ENCODE assay signal across 1 cellular context in the genomic region with DNA sequence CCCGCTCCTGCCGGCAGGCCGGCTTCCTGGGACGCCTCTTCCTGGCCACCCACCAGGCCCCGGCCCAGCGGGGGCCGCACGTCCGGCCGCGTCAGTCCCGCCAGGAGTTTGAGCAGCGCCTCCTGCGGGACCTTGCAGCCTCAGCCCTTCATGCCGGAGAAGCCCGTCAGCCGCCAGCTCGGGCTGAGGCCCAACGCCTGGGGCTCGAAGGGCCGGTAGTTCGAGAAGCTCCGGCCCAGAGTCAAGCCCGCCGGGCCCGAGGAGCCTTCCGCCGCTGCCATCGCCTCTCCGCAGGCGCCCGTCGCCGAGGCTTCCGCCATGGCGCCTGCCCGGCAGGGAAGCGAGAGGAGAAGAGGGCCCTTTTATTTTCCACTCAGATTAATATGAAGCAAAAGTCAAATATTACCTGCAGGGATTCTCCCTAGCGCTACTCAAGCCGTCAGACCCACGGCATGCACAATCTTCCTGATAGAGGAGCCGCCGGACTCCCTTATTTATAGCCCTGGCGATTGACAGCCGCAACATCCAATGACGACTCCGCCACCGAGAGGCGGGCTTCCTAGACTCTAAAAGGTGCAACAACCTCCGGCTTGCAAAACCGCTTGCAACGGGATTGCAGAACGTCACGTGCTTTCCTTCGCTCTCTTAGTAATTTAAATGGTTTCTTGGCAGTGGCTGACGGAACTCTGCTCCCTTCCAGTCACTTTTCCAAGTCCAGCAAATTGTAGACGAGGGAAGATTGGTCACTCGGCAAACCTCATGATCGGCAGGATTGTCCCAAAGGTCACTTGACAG.
TF ChIP-seq lines count a peak whose summit lies in the region.

A gene with protein sequence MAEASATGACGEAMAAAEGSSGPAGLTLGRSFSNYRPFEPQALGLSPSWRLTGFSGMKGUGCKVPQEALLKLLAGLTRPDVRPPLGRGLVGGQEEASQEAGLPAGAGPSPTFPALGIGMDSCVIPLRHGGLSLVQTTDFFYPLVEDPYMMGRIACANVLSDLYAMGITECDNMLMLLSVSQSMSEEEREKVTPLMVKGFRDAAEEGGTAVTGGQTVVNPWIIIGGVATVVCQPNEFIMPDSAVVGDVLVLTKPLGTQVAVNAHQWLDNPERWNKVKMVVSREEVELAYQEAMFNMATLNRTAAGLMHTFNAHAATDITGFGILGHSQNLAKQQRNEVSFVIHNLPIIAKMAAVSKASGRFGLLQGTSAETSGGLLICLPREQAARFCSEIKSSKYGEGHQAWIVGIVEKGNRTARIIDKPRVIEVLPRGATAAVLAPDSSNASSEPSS (minus strand): TSS at position 467 of the 795 bp plus-strand sequence. CDS start 147 bp downstream, at position 320.

TF ChIP-seq in HepG2, 621 proteins besides CTCF, POLR2A, EP300 and RAD21 (continued from another document and continues in another):
- TF ChIP-seq, protein P1, sequence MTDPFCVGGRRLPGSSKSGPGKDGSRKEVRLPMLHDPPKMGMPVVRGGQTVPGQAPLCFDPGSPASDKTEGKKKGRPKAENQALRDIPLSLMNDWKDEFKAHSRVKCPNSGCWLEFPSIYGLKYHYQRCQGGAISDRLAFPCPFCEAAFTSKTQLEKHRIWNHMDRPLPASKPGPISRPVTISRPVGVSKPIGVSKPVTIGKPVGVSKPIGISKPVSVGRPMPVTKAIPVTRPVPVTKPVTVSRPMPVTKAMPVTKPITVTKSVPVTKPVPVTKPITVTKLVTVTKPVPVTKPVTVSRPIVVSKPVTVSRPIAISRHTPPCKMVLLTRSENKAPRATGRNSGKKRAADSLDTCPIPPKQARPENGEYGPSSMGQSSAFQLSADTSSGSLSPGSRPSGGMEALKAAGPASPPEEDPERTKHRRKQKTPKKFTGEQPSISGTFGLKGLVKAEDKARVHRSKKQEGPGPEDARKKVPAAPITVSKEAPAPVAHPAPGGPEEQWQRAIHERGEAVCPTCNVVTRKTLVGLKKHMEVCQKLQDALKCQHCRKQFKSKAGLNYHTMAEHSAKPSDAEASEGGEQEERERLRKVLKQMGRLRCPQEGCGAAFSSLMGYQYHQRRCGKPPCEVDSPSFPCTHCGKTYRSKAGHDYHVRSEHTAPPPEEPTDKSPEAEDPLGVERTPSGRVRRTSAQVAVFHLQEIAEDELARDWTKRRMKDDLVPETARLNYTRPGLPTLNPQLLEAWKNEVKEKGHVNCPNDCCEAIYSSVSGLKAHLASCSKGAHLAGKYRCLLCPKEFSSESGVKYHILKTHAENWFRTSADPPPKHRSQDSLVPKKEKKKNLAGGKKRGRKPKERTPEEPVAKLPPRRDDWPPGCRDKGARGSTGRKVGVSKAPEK (CRISPR knock-in tag; IDR thresholded peaks at IDR 0.05; ENCODE audit: borderline replicate concordance) = peak; percentile 62
- TF ChIP-seq DPF2 (CRISPR knock-in tag; IDR thresholded peaks at IDR 0.05; ENCODE audit: borderline replicate concordance, low read depth) = 0 out of 2 replicates have a peak, but pooled peaks have one; percentile 35
- TF ChIP-seq, protein P2, sequence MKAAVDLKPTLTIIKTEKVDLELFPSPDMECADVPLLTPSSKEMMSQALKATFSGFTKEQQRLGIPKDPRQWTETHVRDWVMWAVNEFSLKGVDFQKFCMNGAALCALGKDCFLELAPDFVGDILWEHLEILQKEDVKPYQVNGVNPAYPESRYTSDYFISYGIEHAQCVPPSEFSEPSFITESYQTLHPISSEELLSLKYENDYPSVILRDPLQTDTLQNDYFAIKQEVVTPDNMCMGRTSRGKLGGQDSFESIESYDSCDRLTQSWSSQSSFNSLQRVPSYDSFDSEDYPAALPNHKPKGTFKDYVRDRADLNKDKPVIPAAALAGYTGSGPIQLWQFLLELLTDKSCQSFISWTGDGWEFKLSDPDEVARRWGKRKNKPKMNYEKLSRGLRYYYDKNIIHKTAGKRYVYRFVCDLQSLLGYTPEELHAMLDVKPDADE (CRISPR knock-in tag; IDR thresholded peaks at IDR 0.05) = no peak; the same call in 1 of the 2 replicates
- no peak for TF ChIP-seq NR3C1 (CRISPR knock-in tag; IDR thresholded peaks at IDR 0.05)
- peak; percentile 36 for TF ChIP-seq TEAD3 (CRISPR knock-in tag; optimal IDR thresholded peaks at IDR 0.05; ENCODE audit: borderline replicate concordance)
- TF ChIP-seq KDM5B (CRISPR knock-in tag; IDR thresholded peaks at IDR 0.05; ENCODE audit: borderline replicate concordance) = peak; percentile 87
- no peak for TF ChIP-seq MED13 (CRISPR knock-in tag; IDR thresholded peaks at IDR 0.05)
- TF ChIP-seq MED1 (CRISPR knock-in tag; IDR thresholded peaks at IDR 0.05) = peak; percentile 86
- TF ChIP-seq ZNF34 (CRISPR knock-in tag; IDR thresholded peaks at IDR 0.05; ENCODE audit: borderline replicate concordance) = no peak; the same call in 1 of the 2 replicates
- peak; percentile 77 for TF ChIP-seq HIVEP1 (CRISPR knock-in tag; IDR thresholded peaks at IDR 0.05)
- TF ChIP-seq ZNF713 (CRISPR knock-in tag; IDR thresholded peaks at IDR 0.05) = 0 out of 2 replicates have a peak, but pooled peaks have one; percentile 26
- peak; percentile 93; the same call in 1 of the 2 replicates for TF ChIP-seq SNAI1 (CRISPR knock-in tag; IDR thresholded peaks at IDR 0.05; ENCODE audit: borderline replicate concordance)
- TF ChIP-seq SMC3 (IDR thresholded peaks at IDR 0.05; ENCODE audit: low read length) = no peak
- peak; percentile 58; the same call in 1 of the 2 replicates for TF ChIP-seq NRL (CRISPR knock-in tag; IDR thresholded peaks at IDR 0.05; ENCODE audit: borderline replicate concordance)
- TF ChIP-seq, protein P3, sequence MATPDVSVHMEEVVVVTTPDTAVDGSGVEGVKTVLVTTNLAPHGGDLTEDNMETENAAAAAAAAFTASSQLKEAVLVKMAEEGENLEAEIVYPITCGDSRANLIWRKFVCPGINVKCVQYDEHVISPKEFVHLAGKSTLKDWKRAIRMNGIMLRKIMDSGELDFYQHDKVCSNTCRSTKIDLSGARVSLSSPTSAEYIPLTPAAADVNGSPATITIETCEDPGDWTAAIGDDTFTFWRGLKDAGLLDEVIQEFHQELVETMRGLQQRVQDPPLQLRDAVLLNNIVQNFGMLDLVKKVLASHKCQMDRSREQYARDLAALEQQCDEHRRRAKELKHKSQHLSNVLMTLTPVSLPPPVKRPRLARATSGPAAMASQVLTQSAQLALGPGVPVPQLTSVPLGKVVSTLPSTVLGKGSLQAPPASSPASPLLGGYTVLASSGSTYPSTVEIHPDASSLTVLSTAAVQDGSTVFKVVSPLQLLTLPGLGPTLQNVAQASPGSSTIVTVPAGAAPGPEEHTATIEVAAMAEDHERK (CRISPR knock-in tag; IDR thresholded peaks at IDR 0.05; ENCODE audit: low read depth) = no peak
- TF ChIP-seq, protein P4, sequence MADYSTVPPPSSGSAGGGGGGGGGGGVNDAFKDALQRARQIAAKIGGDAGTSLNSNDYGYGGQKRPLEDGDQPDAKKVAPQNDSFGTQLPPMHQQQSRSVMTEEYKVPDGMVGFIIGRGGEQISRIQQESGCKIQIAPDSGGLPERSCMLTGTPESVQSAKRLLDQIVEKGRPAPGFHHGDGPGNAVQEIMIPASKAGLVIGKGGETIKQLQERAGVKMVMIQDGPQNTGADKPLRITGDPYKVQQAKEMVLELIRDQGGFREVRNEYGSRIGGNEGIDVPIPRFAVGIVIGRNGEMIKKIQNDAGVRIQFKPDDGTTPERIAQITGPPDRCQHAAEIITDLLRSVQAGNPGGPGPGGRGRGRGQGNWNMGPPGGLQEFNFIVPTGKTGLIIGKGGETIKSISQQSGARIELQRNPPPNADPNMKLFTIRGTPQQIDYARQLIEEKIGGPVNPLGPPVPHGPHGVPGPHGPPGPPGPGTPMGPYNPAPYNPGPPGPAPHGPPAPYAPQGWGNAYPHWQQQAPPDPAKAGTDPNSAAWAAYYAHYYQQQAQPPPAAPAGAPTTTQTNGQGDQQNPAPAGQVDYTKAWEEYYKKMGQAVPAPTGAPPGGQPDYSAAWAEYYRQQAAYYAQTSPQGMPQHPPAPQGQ (CRISPR knock-in tag; IDR thresholded peaks at IDR 0.05; ENCODE audit: borderline replicate concordance) = no peak
- TF ChIP-seq NCOA1 (CRISPR knock-in tag; IDR thresholded peaks at IDR 0.05) = peak; percentile 37; the same call in 1 of the 2 replicates
- TF ChIP-seq HOXA3 (CRISPR knock-in tag; IDR thresholded peaks at IDR 0.05) = peak; percentile 83
- TF ChIP-seq, protein P5, sequence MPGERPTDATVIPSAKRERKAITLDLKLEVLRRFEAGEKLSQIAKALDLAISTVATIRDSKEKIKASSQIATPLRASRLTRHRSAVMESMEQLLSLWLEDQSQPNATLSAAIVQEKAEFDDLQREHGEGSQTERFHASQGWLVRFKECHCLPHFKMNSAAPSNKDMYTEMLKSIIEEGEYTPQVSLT (CRISPR knock-in tag; IDR thresholded peaks at IDR 0.05; ENCODE audit: borderline replicate concordance, low read depth) = no peak
- no peak for TF ChIP-seq HNF4G (IDR thresholded peaks at IDR 0.05; ENCODE audit: borderline replicate concordance, low read depth, low read length)
- no peak for TF ChIP-seq HNF4G (CRISPR knock-in tag; IDR thresholded peaks at IDR 0.05; ENCODE audit: borderline replicate concordance, low read depth)
- TF ChIP-seq, protein P6, sequence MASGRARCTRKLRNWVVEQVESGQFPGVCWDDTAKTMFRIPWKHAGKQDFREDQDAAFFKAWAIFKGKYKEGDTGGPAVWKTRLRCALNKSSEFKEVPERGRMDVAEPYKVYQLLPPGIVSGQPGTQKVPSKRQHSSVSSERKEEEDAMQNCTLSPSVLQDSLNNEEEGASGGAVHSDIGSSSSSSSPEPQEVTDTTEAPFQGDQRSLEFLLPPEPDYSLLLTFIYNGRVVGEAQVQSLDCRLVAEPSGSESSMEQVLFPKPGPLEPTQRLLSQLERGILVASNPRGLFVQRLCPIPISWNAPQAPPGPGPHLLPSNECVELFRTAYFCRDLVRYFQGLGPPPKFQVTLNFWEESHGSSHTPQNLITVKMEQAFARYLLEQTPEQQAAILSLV (CRISPR knock-in tag; IDR thresholded peaks at IDR 0.05; ENCODE audit: borderline replicate concordance) = no peak; the same call in 1 of the 2 replicates
- no peak for TF ChIP-seq NBN (conservative IDR thresholded peaks at IDR 0.05)
- TF ChIP-seq NONO (IDR thresholded peaks at IDR 0.05) = no peak
- TF ChIP-seq NONO (CRISPR knock-in tag; conservative IDR thresholded peaks at IDR 0.05) = peak; percentile 46; the same call in 1 of the 2 replicates
- no peak for TF ChIP-seq ATRX (CRISPR knock-in tag; IDR thresholded peaks at IDR 0.05; ENCODE audit: borderline replicate concordance)
- peak; percentile 82; the same call in 1 of the 2 replicates for TF ChIP-seq EEA1 (CRISPR knock-in tag; IDR thresholded peaks at IDR 0.05; ENCODE audit: borderline replicate concordance)
- TF ChIP-seq ONECUT2 (CRISPR knock-in tag; IDR thresholded peaks at IDR 0.05) = peak; percentile 80
- TF ChIP-seq THAP11 (CRISPR knock-in tag; IDR thresholded peaks at IDR 0.05) = peak; percentile 74
- no peak; the same call in 1 of the 2 replicates for TF ChIP-seq ZSCAN9 (CRISPR knock-in tag; IDR thresholded peaks at IDR 0.05; ENCODE audit: borderline replicate concordance)
- TF ChIP-seq ZSCAN30 (CRISPR knock-in tag; IDR thresholded peaks at IDR 0.05) = no peak
- TF ChIP-seq MTF2 (CRISPR knock-in tag; IDR thresholded peaks at IDR 0.05; ENCODE audit: borderline replicate concordance) = no peak
- TF ChIP-seq, protein P7, sequence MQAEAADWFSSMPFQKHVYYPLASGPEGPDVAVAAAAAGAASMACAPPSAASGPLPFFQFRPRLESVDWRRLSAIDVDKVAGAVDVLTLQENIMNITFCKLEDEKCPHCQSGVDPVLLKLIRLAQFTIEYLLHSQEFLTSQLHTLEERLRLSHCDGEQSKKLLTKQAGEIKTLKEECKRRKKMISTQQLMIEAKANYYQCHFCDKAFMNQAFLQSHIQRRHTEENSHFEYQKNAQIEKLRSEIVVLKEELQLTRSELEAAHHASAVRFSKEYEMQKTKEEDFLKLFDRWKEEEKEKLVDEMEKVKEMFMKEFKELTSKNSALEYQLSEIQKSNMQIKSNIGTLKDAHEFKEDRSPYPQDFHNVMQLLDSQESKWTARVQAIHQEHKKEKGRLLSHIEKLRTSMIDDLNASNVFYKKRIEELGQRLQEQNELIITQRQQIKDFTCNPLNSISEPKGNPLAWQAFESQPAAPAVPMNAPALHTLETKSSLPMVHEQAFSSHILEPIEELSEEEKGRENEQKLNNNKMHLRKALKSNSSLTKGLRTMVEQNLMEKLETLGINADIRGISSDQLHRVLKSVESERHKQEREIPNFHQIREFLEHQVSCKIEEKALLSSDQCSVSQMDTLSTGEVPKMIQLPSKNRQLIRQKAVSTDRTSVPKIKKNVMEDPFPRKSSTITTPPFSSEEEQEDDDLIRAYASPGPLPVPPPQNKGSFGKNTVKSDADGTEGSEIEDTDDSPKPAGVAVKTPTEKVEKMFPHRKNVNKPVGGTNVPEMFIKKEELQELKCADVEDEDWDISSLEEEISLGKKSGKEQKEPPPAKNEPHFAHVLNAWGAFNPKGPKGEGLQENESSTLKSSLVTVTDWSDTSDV (CRISPR knock-in tag; IDR thresholded peaks at IDR 0.05) = peak; percentile 46; the same call in 1 of the 2 replicates
- TF ChIP-seq, protein P8, sequence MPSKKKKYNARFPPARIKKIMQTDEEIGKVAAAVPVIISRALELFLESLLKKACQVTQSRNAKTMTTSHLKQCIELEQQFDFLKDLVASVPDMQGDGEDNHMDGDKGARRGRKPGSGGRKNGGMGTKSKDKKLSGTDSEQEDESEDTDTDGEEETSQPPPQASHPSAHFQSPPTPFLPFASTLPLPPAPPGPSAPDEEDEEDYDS (CRISPR knock-in tag; IDR thresholded peaks at IDR 0.05) = peak; percentile 96
- no peak for TF ChIP-seq U2AF2 (IDR thresholded peaks at IDR 0.05; ENCODE audit: low read depth, low read length)
- TF ChIP-seq, protein P9, sequence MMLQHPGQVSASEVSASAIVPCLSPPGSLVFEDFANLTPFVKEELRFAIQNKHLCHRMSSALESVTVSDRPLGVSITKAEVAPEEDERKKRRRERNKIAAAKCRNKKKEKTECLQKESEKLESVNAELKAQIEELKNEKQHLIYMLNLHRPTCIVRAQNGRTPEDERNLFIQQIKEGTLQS (CRISPR knock-in tag; IDR thresholded peaks at IDR 0.05) = no peak
- TF ChIP-seq CHCHD3 (CRISPR knock-in tag; IDR thresholded peaks at IDR 0.05) = 0 out of 2 replicates have a peak, but pooled peaks have one; percentile 2
- no peak for TF ChIP-seq SOX13 (IDR thresholded peaks at IDR 0.05)
- TF ChIP-seq SOX13 (CRISPR knock-in tag; conservative IDR thresholded peaks at IDR 0.05 in 1 of 2, IDR thresholded peaks at IDR 0.05 in 1 of 2) = peak in 1 of 2 experiments; percentile 53; a peak in 2 of 4 replicates
- no peak; the same call in none of the 2 replicates for TF ChIP-seq SAFB2 (CRISPR knock-in tag; IDR thresholded peaks at IDR 0.05; ENCODE audit: borderline replicate concordance, low read depth)
- peak; percentile 81; the same call in 1 of the 2 replicates for TF ChIP-seq TARDBP (CRISPR knock-in tag; IDR thresholded peaks at IDR 0.05)
- TF ChIP-seq ZNF124 (CRISPR knock-in tag; IDR thresholded peaks at IDR 0.05) = no peak
- no peak for TF ChIP-seq JUND (CRISPR knock-in tag; IDR thresholded peaks at IDR 0.05)
- no peak; the same call in 1 of the 2 replicates for TF ChIP-seq ARID2 (CRISPR knock-in tag; IDR thresholded peaks at IDR 0.05; ENCODE audit: borderline replicate concordance)
- no peak for TF ChIP-seq PTBP1 (IDR thresholded peaks at IDR 0.05; ENCODE audit: low read depth, low read length, poor library complexity, severe bottlenecking)
- TF ChIP-seq, protein P10, sequence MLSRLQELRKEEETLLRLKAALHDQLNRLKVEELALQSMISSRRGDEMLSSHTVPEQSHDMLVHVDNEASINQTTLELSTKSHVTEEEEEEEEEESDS (CRISPR knock-in tag; IDR thresholded peaks at IDR 0.05; ENCODE audit: borderline replicate concordance) = no peak
- TF ChIP-seq NFIC (IDR thresholded peaks at IDR 0.05; ENCODE audit: low read length) = peak; percentile 46
- TF ChIP-seq ZNF557 (CRISPR knock-in tag; IDR thresholded peaks at IDR 0.05) = no peak
- peak; percentile 79 for TF ChIP-seq RNF2 (conservative IDR thresholded peaks at IDR 0.05; ENCODE audit: low read depth)
- TF ChIP-seq FOXA1 (IDR thresholded peaks at IDR 0.05) = no peak
- TF ChIP-seq FOXA1 (CRISPR knock-in tag; IDR thresholded peaks at IDR 0.05) = peak; percentile 17; the same call in 1 of the 2 replicates
